18 cellular contexts compared by ENCODE assay signal in genomic region chr4:72924814-72925213, GRCh38.
DNase-seq lines count a peak whose midpoint lies in the region; ATAC-seq and TF ChIP-seq lines count a peak whose summit lies in the region.
"Had no signal": no experiment of that assay in that cellular context is flagged by ENCODE, and none has a peak within 500 bp of the region (broad histone marks: within the 10 kb centered on the region; RNA-seq: fewer than 3 reads in every experiment).

No MANE protein-coding gene starts in this region.

- H3K4me3 ChIP-seq in right lobe of liver (no peak overlapping the region), upper lobe of right lung (no peak overlapping the region)
- H3K4me3 ChIP-seq: BLaER1 treated with 17β-estradiol and CSF1 and Interleukin-3, amounts not matched to agents 10 nM and 100 nM; GM12878; GM23248 had no signal

- peak overlapping the region; percentile 39 to 82 (median 68) for H3K27ac ChIP-seq in right lobe of liver
- H3K27ac ChIP-seq in upper lobe of right lung: no peak overlapping the region
- H3K27ac ChIP-seq: BLaER1 treated with 17β-estradiol and CSF1 and Interleukin-3, amounts not matched to agents 10 nM and 100 nM; GM23248 had no signal

- H3K36me3 ChIP-seq in right lobe of liver (no peaks in the 10 kb centered on the region), upper lobe of right lung (no peaks in the 10 kb centered on the region)
- H3K36me3 ChIP-seq: BE2C; BLaER1 treated with 17β-estradiol and CSF1 and Interleukin-3, amounts not matched to agents 10 nM and 100 nM had no signal

- no peaks in the 10 kb centered on the region for H3K9me3 ChIP-seq in right lobe of liver
- H3K9me3 ChIP-seq in upper lobe of right lung: no peaks in the 10 kb centered on the region
- H3K9me3 ChIP-seq: BE2C had no signal

- H3K27me3 ChIP-seq in right lobe of liver: no peaks in the 10 kb centered on the region
- H3K27me3 ChIP-seq in upper lobe of right lung: no peaks in the 10 kb centered on the region
- H3K27me3 ChIP-seq: BLaER1 treated with 17β-estradiol and CSF1 and Interleukin-3, amounts not matched to agents 10 nM and 100 nM had no signal

- DNase-seq in HuH-7 (ENCODE audit: low spot score): peak; percentile 12
- peak; percentile 88 for DNase-seq in left lobe of liver (ENCODE audit: low spot score)
- peak; percentile 40 to 87 (median 63) for DNase-seq in right lobe of liver
- no peak for DNase-seq in upper lobe of right lung
- DNase-seq in anterior cingulate cortex (lab: John Stamatoyannopoulos, UW): no peak
- DNase-seq in germinal center (ENCODE audit: low spot score): no peak
- no peak for DNase-seq in NCI-H2196 treated with DMSO at 0.1 percent for 48 hours (lab: John Stamatoyannopoulos, UW; ENCODE audit: unreplicated experiment)
- DNase-seq: BE2C; CD4-positive, alpha-beta T cell; CD8-positive, alpha-beta memory T cell; DMS 273 treated with DMSO at 0.1 percent for 48 hours; DND-41; GDM1; GM23248; H7; HCEC 1CT had no signal

- WGBS in right lobe of liver (ENCODE audit: insufficient coverage, low coverage, low lambda C conversion rate, missing lambda C conversion rate): 33% methylated on average over 1 of the region's 2 CpGs

- intact Hi-C loops in right lobe of liver (cut with DNase I) (no loop called here), upper lobe of right lung (cut with DNase I) (no loop called here)

- ATAC-seq in left lobe of liver: peak; percentile 92
- ATAC-seq in right lobe of liver: peak; percentile 95 to 99 (median 98)
- peak; percentile 47 for ATAC-seq in upper lobe of right lung
- ATAC-seq: GM12878 had no signal

- TF ChIP-seq POLR2A in right lobe of liver (IDR thresholded peaks at IDR 0.05): no peak

- H3K4me1 ChIP-seq in right lobe of liver (peaks cover 0 to 22% (median 4%) of the 10 kb centered on the region in 4 donors), upper lobe of right lung (no peaks in the 10 kb centered on the region)
- H3K4me1 ChIP-seq: BE2C; BLaER1 treated with 17β-estradiol and CSF1 and Interleukin-3, amounts not matched to agents 10 nM and 100 nM had no signal

- TF ChIP-seq CTCF in right lobe of liver (IDR thresholded peaks at IDR 0.05): no peak
- TF ChIP-seq CTCF in upper lobe of right lung (IDR thresholded peaks at IDR 0.05): no peak

Comparison
In these comparisons a context has a peak if more than half of its experiments do, and no peak if none do; other contexts are left out.
1. DNase-seq: peak in HuH-7 (single experiment), left lobe of liver (single experiment) and right lobe of liver (3 of 3); none in upper lobe of right lung (single experiment), anterior cingulate cortex (0 of 58), germinal center (single experiment) and NCI-H2196 treated with DMSO at 0.1 percent for 48 hours (single experiment).
2. ATAC-seq: peak in every context shown above with its lines; median percentile 98 in right lobe of liver; 92 in left lobe of liver; 47 in upper lobe of right lung.